23 cellular contexts compared by ENCODE assay signal in the genomic region with DNA sequence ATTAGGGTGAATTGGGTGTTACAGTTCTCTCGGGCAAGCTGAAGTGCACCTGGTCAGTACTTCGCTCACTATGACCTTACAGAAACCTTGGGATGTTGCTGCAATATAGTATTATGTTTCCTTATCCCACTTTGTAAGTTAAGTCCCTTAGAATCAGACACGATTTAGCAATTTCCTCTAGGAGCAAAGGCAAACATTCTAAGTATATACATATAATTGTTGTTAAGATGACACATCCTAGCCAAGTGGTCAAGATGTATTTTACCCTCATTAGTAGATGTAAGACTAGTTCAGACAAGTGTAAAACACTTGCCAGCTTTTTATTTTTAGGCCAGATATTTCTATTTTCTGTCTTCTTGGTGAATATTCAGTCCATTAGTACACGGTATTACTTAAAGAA. TPM values are rescaled to one million over a fixed set of nuclear protein-coding genes. Genes with fewer than 3 reads are reported as not detected.
DNase-seq lines count a peak whose midpoint lies in the region; ATAC-seq and TF ChIP-seq lines count a peak whose summit lies in the region.
"Had no signal": no experiment of that assay in that cellular context is flagged by ENCODE, and none has a peak within 500 bp of the region (broad histone marks: within the 10 kb centered on the region; RNA-seq: fewer than 3 reads in every experiment).

No MANE protein-coding gene starts in this region.

- no peaks in the 10 kb centered on the region for H3K9me3 ChIP-seq in RWPE2 (ENCODE audit: severe bottlenecking)
- no peaks in the 10 kb centered on the region for H3K9me3 ChIP-seq in sigmoid colon
- H3K9me3 ChIP-seq: SJCRH30 had no signal

- no peaks in the 10 kb centered on the region for H3K27me3 ChIP-seq in RWPE2 (ENCODE audit: insufficient read depth, poor library complexity, severe bottlenecking)
- no peaks in the 10 kb centered on the region for H3K27me3 ChIP-seq in sigmoid colon
- H3K27me3 ChIP-seq: BLaER1 treated with 17β-estradiol and CSF1 and Interleukin-3, amounts not matched to agents 10 nM and 100 nM; SJCRH30 had no signal

- ATAC-seq in RWPE2 (ENCODE audit: low read depth) (peak; percentile 58), GM18511 (IDR thresholded peaks at IDR 0.05; ENCODE audit: unreplicated experiment) (no peak), GM21529 (IDR thresholded peaks at IDR 0.05; ENCODE audit: unreplicated experiment) (no peak)
- ATAC-seq: CD8-positive, alpha-beta T cell; GM12878 had no signal

- no peak for TF ChIP-seq POLR2A in sigmoid colon (IDR thresholded peaks at IDR 0.05)

- TF ChIP-seq EP300 in sigmoid colon (IDR thresholded peaks at IDR 0.05) = no peak

- DNase-seq in HCEC 1CT (peak; percentile 13), RWPE2 (ENCODE audit: low spot score) (no peak), epithelial cell of esophagus (ENCODE audit: low read depth) (peak; percentile 61), iris pigment epithelial cell (ENCODE audit: low read depth) (peak; percentile 72), DMS53 treated with DMSO at 0.1 percent for 48 hours (lab: John Stamatoyannopoulos, UW; ENCODE audit: unreplicated experiment) (no peak), sigmoid colon (no peak)
- DNase-seq: Calu3; CD8-positive, alpha-beta T cell; EL; Kasumi-1; MM.1S; NCI-H1092; NCI-H1436 treated with DMSO at 0.1 percent for 48 hours; NCI-H2029; NCI-H2171 treated with DMSO at 0.1 percent for 48 hours; NCI-H446 treated with DMSO at 0.1 percent for 48 hours; NCI-H69; SJCRH30 had no signal

- intact Hi-C loops in sigmoid colon (cut with DNase I) = no loop called here

- TF ChIP-seq CTCF in RWPE2 (IDR thresholded peaks at IDR 0.05; ENCODE audit: poor library complexity, severe bottlenecking) = no peak
- no peak for TF ChIP-seq CTCF in epithelial cell of esophagus (IDR thresholded peaks at IDR 0.05; ENCODE audit: insufficient read depth, low read depth, low read length, missing control alignments)
- TF ChIP-seq CTCF in sigmoid colon (IDR thresholded peaks at IDR 0.05) = no peak

- WGBS in sigmoid colon, 2 donors = 56 to 72% methylated on average over 4 of the region's 4 CpGs

- H3K36me3 ChIP-seq in RWPE2 (ENCODE audit: low read depth) = no peaks in the 10 kb centered on the region
- no peaks in the 10 kb centered on the region for H3K36me3 ChIP-seq in sigmoid colon
- H3K36me3 ChIP-seq: BLaER1 treated with 17β-estradiol and CSF1 and Interleukin-3, amounts not matched to agents 10 nM and 100 nM; SJCRH30 had no signal

- H3K4me3 ChIP-seq in RWPE2 (ENCODE audit: severe bottlenecking) = no peak overlapping the region
- no peak overlapping the region for H3K4me3 ChIP-seq in epithelial cell of esophagus (ENCODE audit: low read length)
- no peak overlapping the region for H3K4me3 ChIP-seq in sigmoid colon
- H3K4me3 ChIP-seq: BLaER1 treated with 17β-estradiol and CSF1 and Interleukin-3, amounts not matched to agents 10 nM and 100 nM; GM12878; SJCRH30 had no signal

- H3K4me1 ChIP-seq in RWPE2 (ENCODE audit: insufficient read depth, poor library complexity, severe bottlenecking) (peaks cover 16% of the 10 kb centered on the region), sigmoid colon (no peaks in the 10 kb centered on the region)
- H3K4me1 ChIP-seq: SJCRH30 had no signal

- H3K27ac ChIP-seq in RWPE2 (ENCODE audit: poor library complexity, severe bottlenecking) (peak overlapping the region; percentile 31), sigmoid colon (no peak overlapping the region)
- H3K27ac ChIP-seq: BLaER1 treated with 17β-estradiol and CSF1 and Interleukin-3, amounts not matched to agents 10 nM and 100 nM; HL-60; SJCRH30 had no signal

RNA-seq across cellular contexts. Expression of gene RGS17, which starts 31.1 kb away (rescaled TPM):
- 1 to 10 TPM in 1 of 4 donors, under 1 TPM in 3; 0.16 to 2.8 (median 0.56) TPM for total RNA-seq in sigmoid colon
- polyA plus RNA-seq in sigmoid colon = under 1 TPM in 1 of 3 donors, not detected in 2; 0.17 TPM
- total RNA-seq: CD8-positive, alpha-beta T cell had no signal

Comparison
In these comparisons a context has a peak if more than half of its experiments do, and no peak if none do; other contexts are left out.
1. DNase-seq: peak in HCEC 1CT (single experiment), epithelial cell of esophagus (single experiment) and iris pigment epithelial cell (single experiment); none in RWPE2 (single experiment), DMS53 treated with DMSO at 0.1 percent for 48 hours (single experiment) and sigmoid colon (single experiment).